In the genomic region with DNA sequence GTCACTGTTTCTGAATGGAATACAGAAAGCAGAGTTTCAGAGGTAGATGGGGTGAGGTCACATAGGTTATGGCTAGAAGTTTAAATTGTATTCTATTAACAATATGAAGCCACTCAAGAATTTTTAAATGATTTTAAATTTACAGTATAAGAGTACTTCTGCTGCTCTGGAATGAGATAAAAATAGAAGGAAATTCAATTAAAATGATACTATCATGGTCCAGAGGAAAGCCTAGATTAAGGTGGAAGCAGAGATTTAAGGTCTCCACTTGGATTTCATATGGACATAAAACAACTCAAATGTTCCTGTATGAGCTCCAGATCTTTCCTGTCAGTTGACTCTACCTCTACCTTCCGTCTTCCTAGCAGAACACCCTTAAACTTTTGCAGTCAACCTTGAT, we compare ENCODE assay signal across 34 cellular contexts.
"Had no signal": no experiment of that assay in that cellular context is flagged by ENCODE, and none has a peak within 500 bp of the region (broad histone marks: within the 10 kb centered on the region; RNA-seq: fewer than 3 reads in every experiment).

No MANE protein-coding gene starts in this region.

- H3K9ac ChIP-seq: KMS-11 had no signal

- H3K27ac ChIP-seq: KMS-11 had no signal

- H3K4me2 ChIP-seq: KMS-11 had no signal

- H3K27me3 ChIP-seq: MG63 had no signal

- H3K36me3 ChIP-seq: MG63 had no signal

- H3K4me3 ChIP-seq: MG63 had no signal

- DNase-seq: Karpas-422, Kasumi-1, MG63, MM.1S, MV-4-11, NCI-H1048, NCI-H1092, NCI-H1092 treated with DMSO at 0.1 percent for 48 hours, NCI-H1105, NCI-H1105 treated with DMSO at 0.1 percent for 48 hours, NCI-H1417, NCI-H1417 treated with DMSO at 0.1 percent for 48 hours, NCI-H1436, NCI-H1436 treated with DMSO at 0.1 percent for 48 hours, NCI-H146, NCI-H1694, NCI-H1694 treated with DMSO at 0.1 percent for 48 hours, NCI-H187, NCI-H187 treated with DMSO at 0.1 percent for 48 hours, NCI-H1930, NCI-H2029, NCI-H2029 treated with DMSO at 0.1 percent for 48 hours, NCI-H2081, NCI-H2081 treated with DMSO at 0.1 percent for 48 hours, NCI-H2107, NCI-H2171, NCI-H2171 treated with DMSO at 0.1 percent for 48 hours, NCI-H2227 treated with DMSO at 0.1 percent for 48 hours, NCI-H226, NCI-H345, NCI-H446, NCI-H446 treated with DMSO at 0.1 percent for 48 hours, NCI-H510A had no signal

- H3K9me3 ChIP-seq: MG63 had no signal
